20 cellular contexts compared by ENCODE assay signal in the genomic region with DNA sequence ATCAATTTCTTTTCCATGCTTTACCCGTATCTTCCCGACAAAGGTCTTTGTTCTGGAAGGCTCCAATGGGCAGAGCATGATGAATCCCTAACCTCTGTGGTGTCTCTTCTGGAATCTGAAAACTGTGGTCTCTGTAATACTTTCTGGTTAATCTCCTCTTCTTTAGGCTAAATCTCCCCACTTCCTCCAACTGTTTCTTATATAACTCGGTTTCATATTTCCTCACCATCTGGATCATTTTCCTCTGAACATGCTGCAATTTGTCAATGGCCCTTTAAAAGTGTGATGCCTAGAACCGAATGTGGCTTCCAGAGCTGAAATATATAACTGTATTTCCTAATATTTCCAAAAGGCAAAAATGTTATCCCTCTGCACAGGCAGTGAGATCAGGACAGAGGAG.
A peak's percentile ranks its signal among the peaks of the same experiment; 100 is the strongest.
DNase-seq lines count a peak whose midpoint lies in the region; ATAC-seq, FAIRE-seq and TF ChIP-seq lines count a peak whose summit lies in the region.
"Had no signal": no experiment of that assay in that cellular context is flagged by ENCODE, and none has a peak within 500 bp of the region (broad histone marks: within the 10 kb centered on the region; RNA-seq: fewer than 3 reads in every experiment).

No MANE protein-coding gene starts in this region.

- H3K36me3 ChIP-seq in neural progenitor cell (no peaks in the 10 kb centered on the region), right lobe of liver (no peaks in the 10 kb centered on the region)
- H3K36me3 ChIP-seq: ovary had no signal

- TF ChIP-seq CTCF in brain (conservative IDR thresholded peaks at IDR 0.05), result no peak
- TF ChIP-seq CTCF in neural progenitor cell (IDR thresholded peaks at IDR 0.05), result no peak
- no peak for TF ChIP-seq CTCF in endothelial cell (IDR thresholded peaks at IDR 0.05; ENCODE audit: unreplicated experiment)
- no peak for TF ChIP-seq CTCF in right lobe of liver (IDR thresholded peaks at IDR 0.05)
- no peak for TF ChIP-seq CTCF in natural killer cell (IDR thresholded peaks at IDR 0.05)

- peaks cover 12% of the 10 kb centered on the region for H3K4me1 ChIP-seq in neural progenitor cell
- no peaks in the 10 kb centered on the region for H3K4me1 ChIP-seq in right lobe of liver

- H3K9me3 ChIP-seq in neural progenitor cell (ENCODE audit: low read depth), result no peaks in the 10 kb centered on the region
- H3K9me3 ChIP-seq in right lobe of liver, result no peaks in the 10 kb centered on the region
- H3K9me3 ChIP-seq: ovary had no signal

- DNase-seq in H54 (ENCODE audit: insufficient read length, low spot score) (no peak), NCI-H524 treated with DMSO at 0.1 percent for 48 hours (lab: John Stamatoyannopoulos, UW) (peak; percentile 94), neural progenitor cell (ENCODE audit: low spot score) (no peak), endothelial cell (ENCODE audit: low spot score) (no peak), right lobe of liver (no peak), natural killer cell (no peak)
- no peak for DNase-seq in stimulated activated CD4-positive, alpha-beta T cell treated with anti-CD3 and anti-CD28 coated beads, Interleukin-15, amount 100 ng/mL, for 24 hours
- DNase-seq: activated naive CD4-positive, alpha-beta T cell treated with anti-CD3 and anti-CD28 coated beads for 36 hours; activated T-cell treated with anti-CD3 and anti-CD28 coated beads for 4 hours; GOT3; NCI-H1930; NCI-H748 treated with DMSO at 0.1 percent for 48 hours; ovary; stimulated activated CD4-positive, alpha-beta T cell treated with anti-CD3 and anti-CD28 coated beads, Interleukin-4, amount 100 ng/mL, for 24 hours had no signal

- H3K4me3 Mint-ChIP-seq in brain (peak overlapping the region in 2 of 5 experiments; percentile 8 to 22), neural progenitor cell (no peak overlapping the region), endothelial cell (ENCODE audit: unreplicated experiment) (no peak overlapping the region), natural killer cell (no peak overlapping the region)
- H3K4me3 Mint-ChIP-seq: activated naive CD4-positive, alpha-beta T cell treated with anti-CD3 and anti-CD28 coated beads for 36 hours; dendritic cell treated with granulocyte-macrophage colony-stimulating factor and Interleukin-4, amounts not matched to agents 40 ng/mL and 50 ng/mL, for 4 days had no signal

- H3K9me3 Mint-ChIP-seq in brain, result no peaks in the 10 kb centered on the region
- peaks cover 2% of the 10 kb centered on the region for H3K9me3 Mint-ChIP-seq in neural progenitor cell
- no peaks in the 10 kb centered on the region for H3K9me3 Mint-ChIP-seq in endothelial cell (ENCODE audit: unreplicated experiment)
- H3K9me3 Mint-ChIP-seq in natural killer cell, result no peaks in the 10 kb centered on the region
- H3K9me3 Mint-ChIP-seq: activated naive CD4-positive, alpha-beta T cell treated with anti-CD3 and anti-CD28 coated beads for 36 hours; dendritic cell treated with granulocyte-macrophage colony-stimulating factor and Interleukin-4, amounts not matched to agents 40 ng/mL and 50 ng/mL, for 4 days had no signal

- peak; percentile 48 for FAIRE-seq in H54 (lab: Jason Lieb, UNC)
- FAIRE-seq: RCC 7860, TTC549, urothelium cell line had no signal

- TF ChIP-seq POLR2A in H54 (IDR thresholded peaks at IDR 0.05; ENCODE audit: low read depth, low read length), result no peak
- no peak for TF ChIP-seq POLR2A in right lobe of liver (IDR thresholded peaks at IDR 0.05)

- H3K4me2 ChIP-seq in neural progenitor cell, result no peak overlapping the region

- no peaks in the 10 kb centered on the region for H3F3A ChIP-seq in neural progenitor cell (ENCODE audit: low read depth)

- H3K9ac ChIP-seq in neural progenitor cell, result no peak overlapping the region

- H3K27me3 Mint-ChIP-seq in brain (no peaks in the 10 kb centered on the region), neural progenitor cell (ENCODE audit: insufficient read depth, low read depth) (no peaks in the 10 kb centered on the region), endothelial cell (ENCODE audit: unreplicated experiment) (peaks cover 1% of the 10 kb centered on the region), natural killer cell (ENCODE audit: low read depth in 2 of 2) (no peaks in the 10 kb centered on the region)
- H3K27me3 Mint-ChIP-seq: dendritic cell treated with granulocyte-macrophage colony-stimulating factor and Interleukin-4, amounts not matched to agents 40 ng/mL and 50 ng/mL, for 4 days had no signal

- H3K27me3 ChIP-seq in neural progenitor cell (no peaks in the 10 kb centered on the region), right lobe of liver (no peaks in the 10 kb centered on the region)
- H3K27me3 ChIP-seq: ovary had no signal

- WGBS in right lobe of liver (ENCODE audit: insufficient coverage, low coverage, low lambda C conversion rate, missing lambda C conversion rate), result 59% methylated on average over 2 of the region's 4 CpGs

- H2AFZ ChIP-seq in neural progenitor cell (replicated peaks), result no peak overlapping the region

- H3K4me1 Mint-ChIP-seq in brain (peaks cover 32% of the 10 kb centered on the region), neural progenitor cell (peaks cover 19% of the 10 kb centered on the region), endothelial cell (ENCODE audit: unreplicated experiment) (peaks cover 6% of the 10 kb centered on the region), natural killer cell (no peaks in the 10 kb centered on the region)

- H3K79me2 ChIP-seq in neural progenitor cell (ENCODE audit: low read depth), result no peaks in the 10 kb centered on the region

- H4K20me1 ChIP-seq in neural progenitor cell (ENCODE audit: low read depth), result no peaks in the 10 kb centered on the region

- no peaks in the 10 kb centered on the region for H3K36me3 Mint-ChIP-seq in brain
- no peaks in the 10 kb centered on the region for H3K36me3 Mint-ChIP-seq in neural progenitor cell
- no peaks in the 10 kb centered on the region for H3K36me3 Mint-ChIP-seq in endothelial cell (ENCODE audit: low read depth, unreplicated experiment)
- H3K36me3 Mint-ChIP-seq in natural killer cell, result no peaks in the 10 kb centered on the region

- no peak for ATAC-seq in right lobe of liver
- ATAC-seq in natural killer cell, result no peak

- H3K27ac Mint-ChIP-seq in brain, result peak overlapping the region in 3 of 5 experiments; percentile 15 to 38 (median 36)
- peak overlapping the region; percentile 18 for H3K27ac Mint-ChIP-seq in neural progenitor cell
- no peak overlapping the region for H3K27ac Mint-ChIP-seq in endothelial cell (ENCODE audit: unreplicated experiment)
- no peak overlapping the region for H3K27ac Mint-ChIP-seq in natural killer cell
- H3K27ac Mint-ChIP-seq: activated naive CD4-positive, alpha-beta T cell treated with anti-CD3 and anti-CD28 coated beads for 36 hours; dendritic cell treated with granulocyte-macrophage colony-stimulating factor and Interleukin-4, amounts not matched to agents 40 ng/mL and 50 ng/mL, for 4 days had no signal

- intact Hi-C loops in right lobe of liver (cut with DNase I), result no loop called here
- intact Hi-C loops in natural killer cell (cut with micrococcal nuclease), result no loop called here

- H3K27ac ChIP-seq in neural progenitor cell (no peak overlapping the region), right lobe of liver (no peak overlapping the region)
- H3K27ac ChIP-seq: epithelial cell of prostate, ovary had no signal

- H3K4me3 ChIP-seq in neural progenitor cell, result no peak overlapping the region
- H3K4me3 ChIP-seq in right lobe of liver, result no peak overlapping the region
- H3K4me3 ChIP-seq: ovary had no signal

Comparison
In these comparisons a context has a peak if more than half of its experiments do, and no peak if none do; other contexts are left out.
1. H3K27ac Mint-ChIP-seq: peak in brain (3 of 5) and neural progenitor cell (single experiment); none in endothelial cell (single experiment) and natural killer cell (0 of 2).